Comparison of ENCODE assay signal across 8 cellular contexts in genomic region chr7:87933953-87934698, GRCh38. TPM values are rescaled to one million over a fixed set of nuclear protein-coding genes. Genes with fewer than 3 reads are reported as not detected.
DNase-seq lines count a peak whose midpoint lies in the region; ATAC-seq and TF ChIP-seq lines count a peak whose summit lies in the region.

A gene with protein sequence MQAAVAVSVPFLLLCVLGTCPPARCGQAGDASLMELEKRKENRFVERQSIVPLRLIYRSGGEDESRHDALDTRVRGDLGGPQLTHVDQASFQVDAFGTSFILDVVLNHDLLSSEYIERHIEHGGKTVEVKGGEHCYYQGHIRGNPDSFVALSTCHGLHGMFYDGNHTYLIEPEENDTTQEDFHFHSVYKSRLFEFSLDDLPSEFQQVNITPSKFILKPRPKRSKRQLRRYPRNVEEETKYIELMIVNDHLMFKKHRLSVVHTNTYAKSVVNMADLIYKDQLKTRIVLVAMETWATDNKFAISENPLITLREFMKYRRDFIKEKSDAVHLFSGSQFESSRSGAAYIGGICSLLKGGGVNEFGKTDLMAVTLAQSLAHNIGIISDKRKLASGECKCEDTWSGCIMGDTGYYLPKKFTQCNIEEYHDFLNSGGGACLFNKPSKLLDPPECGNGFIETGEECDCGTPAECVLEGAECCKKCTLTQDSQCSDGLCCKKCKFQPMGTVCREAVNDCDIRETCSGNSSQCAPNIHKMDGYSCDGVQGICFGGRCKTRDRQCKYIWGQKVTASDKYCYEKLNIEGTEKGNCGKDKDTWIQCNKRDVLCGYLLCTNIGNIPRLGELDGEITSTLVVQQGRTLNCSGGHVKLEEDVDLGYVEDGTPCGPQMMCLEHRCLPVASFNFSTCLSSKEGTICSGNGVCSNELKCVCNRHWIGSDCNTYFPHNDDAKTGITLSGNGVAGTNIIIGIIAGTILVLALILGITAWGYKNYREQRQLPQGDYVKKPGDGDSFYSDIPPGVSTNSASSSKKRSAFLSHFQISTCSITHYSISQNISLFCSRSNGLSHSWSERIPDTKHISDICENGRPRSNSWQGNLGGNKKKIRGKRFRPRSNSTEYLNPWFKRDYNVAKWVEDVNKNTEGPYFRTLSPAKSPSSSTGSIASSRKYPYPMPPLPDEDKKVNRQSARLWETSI (plus strand): TSS chr7:87934251. CDS start chr7:87934466, 215 bp downstream.

- TF ChIP-seq CTCF in GM10266 (IDR thresholded peaks at IDR 0.05; ENCODE audit: control insufficient read depth, insufficient read depth, low read depth, missing control alignments) (peak; percentile 39), ovary (IDR thresholded peaks at IDR 0.05) (no peak), thyroid gland (IDR thresholded peaks at IDR 0.05) (no peak)

- DNase-seq in GM10266 (ENCODE audit: extremely low spot score) (peak; percentile 90), NAMALWA (ENCODE audit: low spot score) (peak; percentile 88), SK-N-MC (ENCODE audit: low read depth, low spot score) (peak; percentile 26), head of caudate nucleus (peak; percentile 86 to 98 (median 96)), ovary (peak; percentile 74 to 87 (median 85)), thyroid gland (peak; percentile 94 to 96)
- DNase-seq in activated naive CD4-positive, alpha-beta T cell treated with anti-CD3 and anti-CD28 coated beads, Interleukin-2, amount 50 U/mL, for 72 hours (ENCODE audit: low spot score in 2 of 2) = peak; percentile 66 to 75

- no peak for TF ChIP-seq POLR2A in ovary (IDR thresholded peaks at IDR 0.05)
- TF ChIP-seq POLR2A in thyroid gland (IDR thresholded peaks at IDR 0.05) = peak in 1 of 2 donors; percentile 85

- H3K9me3 ChIP-seq in SK-N-MC (ENCODE audit: low read depth, low read length) (no peaks in the 10 kb centered on the region), ovary (no peaks in the 10 kb centered on the region), thyroid gland (no peaks in the 10 kb centered on the region)

- peak within 1 kb of the TSS; percentile 97 for H3K4me3 ChIP-seq in SK-N-MC
- H3K4me3 ChIP-seq in ovary = peak within 1 kb of the TSS; percentile 76
- peak within 1 kb of the TSS; percentile 44 to 64 (median 58) for H3K4me3 ChIP-seq in thyroid gland (replicated peaks in 1 of 3)

- 0 to 1% (median 0%) methylated on average over 34 to 70 of the region's 70 CpGs for WGBS in ovary, 3 donors
- WGBS in thyroid gland, 2 donors = 0% methylated on average over 32 to 37 of the region's 70 CpGs

- H3K27ac ChIP-seq in SK-N-MC = no peak within 1 kb of the TSS
- no peak within 1 kb of the TSS for H3K27ac ChIP-seq in ovary
- peak within 1 kb of the TSS in 2 of 3 donors; percentile 10 to 62 for H3K27ac ChIP-seq in thyroid gland

- H3K27me3 ChIP-seq in ovary = no peaks in the 10 kb centered on the region
- no peaks in the 10 kb centered on the region for H3K27me3 ChIP-seq in thyroid gland

- peak within 1 kb of the TSS; percentile 71 for H3K9ac ChIP-seq in SK-N-MC (ENCODE audit: insufficient read length)

- H3K36me3 ChIP-seq in SK-N-MC (ENCODE audit: insufficient read depth, low read length) (peaks cover 7% of the 10 kb centered on the region), ovary (no peaks in the 10 kb centered on the region), thyroid gland (no peaks in the 10 kb centered on the region)

- H3K27ac Mint-ChIP-seq in activated naive CD4-positive, alpha-beta T cell treated with anti-CD3 and anti-CD28 coated beads, Interleukin-2, amount 50 U/mL, for 72 hours = peak within 1 kb of the TSS; percentile 34 to 78

- intact Hi-C loops in head of caudate nucleus (cut with DNase I) = loop anchor here (10.0 kb wide), 2 partner anchors 59 to 171 kb away; partner anchors contain the start of genes DBF4 and SLC25A40
- intact Hi-C loops in ovary (cut with DNase I) = no loop called here
- intact Hi-C loops in thyroid gland (cut with DNase I) = no loop called here

- no peaks in the 10 kb centered on the region for H3K36me3 Mint-ChIP-seq in activated naive CD4-positive, alpha-beta T cell treated with anti-CD3 and anti-CD28 coated beads, Interleukin-2, amount 50 U/mL, for 72 hours

- no peak for TF ChIP-seq EP300 in ovary (IDR thresholded peaks at IDR 0.05)

- H3K4me1 ChIP-seq in ovary (ENCODE audit: insufficient read depth) = peaks cover 4% of the 10 kb centered on the region
- H3K4me1 ChIP-seq in thyroid gland = peaks cover 0 to 6% of the 10 kb centered on the region in 2 donors

- H3K9me3 Mint-ChIP-seq in activated naive CD4-positive, alpha-beta T cell treated with anti-CD3 and anti-CD28 coated beads, Interleukin-2, amount 50 U/mL, for 72 hours = no peaks in the 10 kb centered on the region

- ATAC-seq in HG02571 (IDR thresholded peaks at IDR 0.05; ENCODE audit: unreplicated experiment) = peak; percentile 95
- peak; percentile 94 to 98 for ATAC-seq in activated naive CD4-positive, alpha-beta T cell treated with anti-CD3 and anti-CD28 coated beads, Interleukin-2, amount 50 U/mL, for 72 hours

RNA-seq across cellular contexts. Expression of the gene that starts here (rescaled TPM):
- total RNA-seq in activated naive CD4-positive, alpha-beta T cell treated with anti-CD3 and anti-CD28 coated beads, Interleukin-2, amount 50 U/mL, for 72 hours = 1 to 10 TPM in 1 of 2 donors, under 1 TPM in 1; 0.27 to 1.3 TPM
- 10 to 100 TPM in 1 of 7 donors, 1 to 10 TPM in 6; 3.4 to 18.0 (median 5.5) TPM for total RNA-seq in ovary
- 10 to 100 TPM in 1 of 2 donors, 1 to 10 TPM in 1; 1.0 to 10.0 TPM for polyA plus RNA-seq in ovary
- 10 to 100 TPM; 13.0 to 25.0 (median 17.1) TPM for total RNA-seq in thyroid gland

Comparison
In these comparisons a context has a peak if more than half of its experiments do, and no peak if none do; other contexts are left out.
1. DNase-seq: peak in every context shown above with its lines; median percentile 96 in head of caudate nucleus; 95 in thyroid gland; 90 in GM10266; 88 in NAMALWA; 85 in ovary; 70 in activated naive CD4-positive, alpha-beta T cell treated with anti-CD3 and anti-CD28 coated beads, Interleukin-2, amount 50 U/mL, for 72 hours; 26 in SK-N-MC.
2. H3K27ac ChIP-seq: peak in thyroid gland (2 of 3); none in SK-N-MC (single experiment) and ovary (0 of 2).
3. Peak in every context shown above with its lines, with median percentiles within 50 percentile points of each other: H3K4me3 ChIP-seq.